18 cellular contexts compared by ENCODE assay signal in genomic region chr10:106866244-106866845, GRCh38.
A peak's percentile ranks its signal among the peaks of the same experiment; 100 is the strongest.
DNase-seq lines count a peak whose midpoint lies in the region; ATAC-seq lines count a peak whose summit lies in the region.
"Had no signal": no experiment of that assay in that cellular context is flagged by ENCODE, and none has a peak within 500 bp of the region (broad histone marks: within the 10 kb centered on the region; RNA-seq: fewer than 3 reads in every experiment).

No MANE protein-coding gene starts in this region.

- DNase-seq in neuronal stem cell (ENCODE audit: low spot score) (no peak), SIG-M5 (lab: John Stamatoyannopoulos, UW) (no peak), H4 (ENCODE audit: low spot score) (no peak), NCI-H1436 treated with DMSO at 0.1 percent for 48 hours (lab: John Stamatoyannopoulos, UW) (no peak)
- DNase-seq: activated CD4-positive, alpha-beta T cell treated with anti-CD3 and anti-CD28 coated beads for 48 hours; activated naive CD8-positive, alpha-beta T cell treated with anti-CD3 and anti-CD28 coated beads for 36 hours; activated T-cell treated with anti-CD3 and anti-CD28 coated beads for 4 hours; BE2C; NCI-H1417; NCI-H226; SHP77 treated with DMSO at 0.1 percent for 48 hours; spleen; stomach had no signal

- no peak overlapping the region for H2AK5ac ChIP-seq in neuronal stem cell (ENCODE audit: low read depth, low read length)

- H4K8ac ChIP-seq in neuronal stem cell (ENCODE audit: low read depth, low read length) = no peak overlapping the region

- ATAC-seq in GM18870 (IDR thresholded peaks at IDR 0.05; ENCODE audit: unreplicated experiment) (peak; percentile 43), GM21619 (IDR thresholded peaks at IDR 0.05; ENCODE audit: unreplicated experiment) (peak; percentile 75), HG03432 (IDR thresholded peaks at IDR 0.05; ENCODE audit: unreplicated experiment) (peak; percentile 56), GM18520 (IDR thresholded peaks at IDR 0.05; ENCODE audit: unreplicated experiment) (no peak)

- no peak overlapping the region for H3K4me3 ChIP-seq in neuronal stem cell (ENCODE audit: low read length in 2 of 2)
- H3K4me3 ChIP-seq: breast epithelium, spleen, stomach had no signal

- no peaks in the 10 kb centered on the region for H3K27me3 ChIP-seq in neuronal stem cell (ENCODE audit: control insufficient read depth in 3 of 3, insufficient read depth in 3 of 3, low read depth in 1 of 3, low read length in 3 of 3)
- H3K27me3 ChIP-seq: BE2C, breast epithelium, spleen, stomach had no signal

- H3K4me2 ChIP-seq in neuronal stem cell (ENCODE audit: insufficient read depth, low read length, poor library complexity, severe bottlenecking) = no peak overlapping the region

- no peak overlapping the region for H3K27ac ChIP-seq in neuronal stem cell (replicated peaks; ENCODE audit: low read length)
- H3K27ac ChIP-seq: breast epithelium, spleen, stomach had no signal

- H2BK12ac ChIP-seq in neuronal stem cell (ENCODE audit: low read length) = no peak overlapping the region

- no peaks in the 10 kb centered on the region for H3K79me1 ChIP-seq in neuronal stem cell (ENCODE audit: low read depth, low read length)

- H3K23ac ChIP-seq in neuronal stem cell (ENCODE audit: low read depth, low read length, poor library complexity) = no peak overlapping the region

- peak overlapping the region; percentile 27 for H3K18ac ChIP-seq in neuronal stem cell (ENCODE audit: low read length)

- no peaks in the 10 kb centered on the region for H3K4me1 ChIP-seq in neuronal stem cell (ENCODE audit: control insufficient read depth in 2 of 2, insufficient read depth in 1 of 2, low read depth in 1 of 2, low read length in 2 of 2)
- H3K4me1 ChIP-seq: BE2C, breast epithelium, spleen, stomach had no signal

- WGBS in neuronal stem cell (ENCODE audit: extremely low coverage in 2 of 2, insufficient read length in 2 of 2, insufficient replicate concordance in 1 of 2), 2 donors = no CpG with 5 or more reads among the region's 7 CpGs

- H3K36me3 ChIP-seq in neuronal stem cell (replicated peaks in 1 of 2; ENCODE audit: control insufficient read depth in 2 of 2, insufficient read depth in 2 of 2, low read length in 2 of 2) = no peaks in the 10 kb centered on the region
- H3K36me3 ChIP-seq: BE2C, breast epithelium, spleen, stomach had no signal

- no peak overlapping the region for H2BK120ac ChIP-seq in neuronal stem cell (ENCODE audit: low read depth, low read length)

- no peak overlapping the region for H2BK15ac ChIP-seq in neuronal stem cell (ENCODE audit: low read length)

- H3K9me3 ChIP-seq in neuronal stem cell (replicated peaks in 1 of 2; ENCODE audit: control insufficient read depth in 2 of 2, insufficient read depth in 1 of 2, low read depth in 1 of 2, low read length in 2 of 2) = no peaks in the 10 kb centered on the region
- H3K9me3 ChIP-seq: BE2C had no signal

- H3K9ac ChIP-seq in neuronal stem cell (ENCODE audit: low read depth, low read length, poor library complexity) = no peak overlapping the region

- H3K14ac ChIP-seq in neuronal stem cell (ENCODE audit: low read length) = no peak overlapping the region

- no peak overlapping the region for H2AFZ ChIP-seq in neuronal stem cell (ENCODE audit: low read length)

- H4K91ac ChIP-seq in neuronal stem cell (ENCODE audit: low read depth, low read length, poor library complexity) = no peak overlapping the region

- no peak overlapping the region for H2BK5ac ChIP-seq in neuronal stem cell (ENCODE audit: low read length)

- no peak overlapping the region for H3K4ac ChIP-seq in neuronal stem cell (ENCODE audit: low read length)
